Comparison of ENCODE assay signal across 13 cellular contexts in genomic region chr4:16496501-16496900, GRCh38.
DNase-seq lines count a peak whose midpoint lies in the region; ATAC-seq and TF ChIP-seq lines count a peak whose summit lies in the region.
"Had no signal": no experiment of that assay in that cellular context is flagged by ENCODE, and none has a peak within 500 bp of the region (broad histone marks: within the 10 kb centered on the region; RNA-seq: fewer than 3 reads in every experiment).

No MANE protein-coding gene starts in this region.

- no TSS peak for BruUV-seq in IMR-90 (replicated peaks; lab: Mats Ljungman, UMichigan)

- no peaks in the 10 kb centered on the region for H3K79me1 ChIP-seq in IMR-90 (ENCODE audit: low read depth in 1 of 2, low read length in 2 of 2)

- H4K91ac ChIP-seq in IMR-90 (ENCODE audit: insufficient read depth, low read depth, low read length), result no peak overlapping the region

- TF ChIP-seq CTCF in AG09309 (IDR thresholded peaks at IDR 0.05; ENCODE audit: control insufficient read depth, insufficient read depth, low read depth, low read length, missing control alignments), result peak; percentile 29
- TF ChIP-seq CTCF in IMR-90 (conservative IDR thresholded peaks at IDR 0.05; ENCODE audit: low read depth, low read length), result no peak
- TF ChIP-seq CTCF in cardiac fibroblast (IDR thresholded peaks at IDR 0.05; ENCODE audit: low read depth, low read length), result no peak
- TF ChIP-seq CTCF in body of pancreas (IDR thresholded peaks at IDR 0.05), result no peak
- no peak for TF ChIP-seq CTCF in left lung (IDR thresholded peaks at IDR 0.05)

- no peaks in the 10 kb centered on the region for H3K9me1 ChIP-seq in IMR-90 (ENCODE audit: insufficient read depth, low read length)

- H3K9me3 ChIP-seq in IMR-90 (ENCODE audit: control insufficient read depth, insufficient read depth, low read length) (peaks cover 4% of the 10 kb centered on the region; the same call in 1 of the 2 replicates), body of pancreas (peaks cover 0 to 9% (median 0%) of the 10 kb centered on the region in 3 donors), left lung (peaks cover 0 to 9% of the 10 kb centered on the region in 2 donors)

- in situ Hi-C loops in IMR-90 (cut with MboI; ENCODE audit: low sequenced_read_pairs), result no loop called here

- H4K8ac ChIP-seq in IMR-90 (ENCODE audit: low read depth in 2 of 2, low read length in 2 of 2), result no peak overlapping the region

- no peak overlapping the region for H2AK9ac ChIP-seq in IMR-90 (replicated peaks; ENCODE audit: low read depth, low read length, poor library complexity)

- H3K27me3 ChIP-seq in IMR-90 (ENCODE audit: control insufficient read depth, insufficient read depth, low read length), result no peaks in the 10 kb centered on the region
- H3K27me3 ChIP-seq in body of pancreas, result no peaks in the 10 kb centered on the region
- H3K27me3 ChIP-seq in left lung, result no peaks in the 10 kb centered on the region
- H3K27me3 ChIP-seq: BLaER1 treated with 17β-estradiol and CSF1 and Interleukin-3, amounts not matched to agents 10 nM and 100 nM had no signal

- no peaks in the 10 kb centered on the region for H4K20me1 ChIP-seq in IMR-90 (ENCODE audit: insufficient read depth, low read length)
- H4K20me1 ChIP-seq: BLaER1 treated with 17β-estradiol and CSF1 and Interleukin-3, amounts not matched to agents 10 nM and 100 nM had no signal

- H3K4me2 ChIP-seq in IMR-90 (ENCODE audit: low read depth, low read length), result no peak overlapping the region
- H3K4me2 ChIP-seq: BLaER1 treated with 17β-estradiol and CSF1 and Interleukin-3, amounts not matched to agents 10 nM and 100 nM had no signal

- no peaks in the 10 kb centered on the region; the same call in 1 of the 2 replicates for H3K36me3 ChIP-seq in IMR-90 (ENCODE audit: control insufficient read depth, insufficient read depth, low read length)
- H3K36me3 ChIP-seq in body of pancreas (replicated peaks in 1 of 2; ENCODE audit: insufficient read depth in 1 of 2, low read depth in 2 of 2), result no peaks in the 10 kb centered on the region
- no peaks in the 10 kb centered on the region for H3K36me3 ChIP-seq in left lung
- H3K36me3 ChIP-seq: BLaER1 treated with 17β-estradiol and CSF1 and Interleukin-3, amounts not matched to agents 10 nM and 100 nM had no signal

- H2BK120ac ChIP-seq in IMR-90 (ENCODE audit: low read depth, low read length), result no peak overlapping the region

- no peak overlapping the region for H3K9ac ChIP-seq in IMR-90 (ENCODE audit: low read depth, low read length)
- H3K9ac ChIP-seq: BLaER1 treated with 17β-estradiol and CSF1 and Interleukin-3, amounts not matched to agents 10 nM and 100 nM had no signal

- DNase-seq in AG09309 (ENCODE audit: low read depth) (peak; percentile 55), IMR-90 (peak; percentile 67), cardiac fibroblast (ENCODE audit: low read depth in 2 of 2) (peak; percentile 55 to 69), lung microvascular endothelial cell (ENCODE audit: low read depth in 2 of 2) (peak; percentile 47 to 63), body of pancreas (no peak), pons (ENCODE audit: low spot score) (no peak), left lung (no peak)
- DNase-seq in stimulated activated CD4-positive, alpha-beta T cell treated with anti-CD3 and anti-CD28 coated beads, Interleukin-1b, Interleukin-23, amount 100 ng/mL, for 48 hours, result no peak
- DNase-seq: activated CD4-positive, alpha-beta T cell treated with anti-CD3 and anti-CD28 coated beads, Interleukin-2, amount 10 ng/mL, durations not matched to agents 24 days and 14 days; NCI-H2081; right cardiac atrium had no signal

- intact Hi-C loops in IMR-90 (cut with micrococcal nuclease) (no loop called here), body of pancreas (cut with DNase I) (no loop called here), left lung (cut with DNase I) (no loop called here)

- H3K56ac ChIP-seq in IMR-90 (ENCODE audit: extremely low read depth, insufficient read depth, low read length), result no peak overlapping the region

- no peak overlapping the region for H3K4ac ChIP-seq in IMR-90 (ENCODE audit: low read depth, low read length)

- CTCF ChIA-PET in IMR-90 (lab: Yijun Ruan, JAX), result no interaction called here

- TF ChIP-seq POLR2A in IMR-90 (IDR thresholded peaks at IDR 0.05; ENCODE audit: low read depth, low read length) (no peak), body of pancreas (IDR thresholded peaks at IDR 0.05) (no peak)

- H3K4me1 ChIP-seq in IMR-90 (ENCODE audit: control insufficient read depth, insufficient read depth, low read length) (no peaks in the 10 kb centered on the region), body of pancreas (no peaks in the 10 kb centered on the region), left lung (no peaks in the 10 kb centered on the region)
- H3K4me1 ChIP-seq: BLaER1 treated with 17β-estradiol and CSF1 and Interleukin-3, amounts not matched to agents 10 nM and 100 nM had no signal

- no peak overlapping the region for H3K23ac ChIP-seq in IMR-90 (ENCODE audit: low read depth, low read length)

- no peak overlapping the region for H2BK20ac ChIP-seq in IMR-90 (ENCODE audit: low read depth, low read length)

- H3K4me3 ChIP-seq in AG09309 (ENCODE audit: control insufficient read depth, low read depth, low read length), result no peak overlapping the region
- H3K4me3 ChIP-seq in IMR-90 (ENCODE audit: insufficient read depth, low read depth, low read length), result no peak overlapping the region
- H3K4me3 ChIP-seq in cardiac fibroblast (replicated peaks in 1 of 2; ENCODE audit: low read depth in 2 of 2, low read length in 2 of 2), result no peak overlapping the region
- no peak overlapping the region for H3K4me3 ChIP-seq in body of pancreas
- no peak overlapping the region for H3K4me3 ChIP-seq in left lung
- H3K4me3 ChIP-seq: BLaER1 treated with 17β-estradiol and CSF1 and Interleukin-3, amounts not matched to agents 10 nM and 100 nM; K562 had no signal

- H2BK15ac ChIP-seq in IMR-90 (ENCODE audit: low read depth, low read length), result no peak overlapping the region

- no peak overlapping the region for H2AFZ ChIP-seq in IMR-90 (replicated peaks; ENCODE audit: low read length, poor library complexity)

- no peak overlapping the region for H3K18ac ChIP-seq in IMR-90 (ENCODE audit: low read depth, low read length)

- H2AK5ac ChIP-seq in IMR-90 (ENCODE audit: low read depth, low read length), result no peak overlapping the region

- ATAC-seq in IMR-90 (ENCODE audit: low read depth) (peak; percentile 83; the same call in 1 of the 2 replicates), body of pancreas (no peak), left lung (no peak)
- ATAC-seq: K562 had no signal

- H3K27ac ChIP-seq in IMR-90 (ENCODE audit: insufficient read depth, low read length), result no peak overlapping the region
- H3K27ac ChIP-seq in body of pancreas, result no peak overlapping the region
- H3K27ac ChIP-seq in left lung, result no peak overlapping the region
- H3K27ac ChIP-seq: BLaER1 treated with 17β-estradiol and CSF1 and Interleukin-3, amounts not matched to agents 10 nM and 100 nM had no signal

- H4K5ac ChIP-seq in IMR-90 (ENCODE audit: low read depth, low read length), result no peak overlapping the region

- POLR2A ChIA-PET in IMR-90 (lab: Charles Lee; ENCODE audit: unreplicated experiment), result no interaction called here

- no CpG with 5 or more reads among the region's 3 CpGs for WGBS in IMR-90 (ENCODE audit: extremely low coverage in 2 of 2, insufficient read length in 1 of 2), 2 experiments
- WGBS in body of pancreas, 2 donors, result 76 to 79% methylated on average over 3 of the region's 3 CpGs

- no peak for TF ChIP-seq RAD21 in IMR-90 (IDR thresholded peaks at IDR 0.05; ENCODE audit: low read length)

- no peak overlapping the region for H2BK5ac ChIP-seq in IMR-90 (ENCODE audit: low read depth, low read length, poor library complexity, severe bottlenecking)

- dilution Hi-C loops in IMR-90 (cut with HindIII; ENCODE audit: low sequenced_read_pairs, unreplicated experiment), result no loop called here

- H3K14ac ChIP-seq in IMR-90 (replicated peaks; ENCODE audit: low read depth, low read length), result no peak overlapping the region

TF ChIP-seq in IMR-90, 13 proteins besides CTCF, POLR2A, EP300 and RAD21:
- TF ChIP-seq CEBPB (IDR thresholded peaks at IDR 0.05; ENCODE audit: low read depth, low read length) (peak; percentile 13; the same call in 1 of the 2 replicates), NFE2L2 (IDR thresholded peaks at IDR 0.05; ENCODE audit: low read depth, low read length) (no peak), BHLHE40 (IDR thresholded peaks at IDR 0.05; ENCODE audit: low read depth, low read length) (no peak), RFX5 (IDR thresholded peaks at IDR 0.05; ENCODE audit: low read depth, low read length) (peak; percentile 93), CHD1 (IDR thresholded peaks at IDR 0.05; ENCODE audit: low read depth, low read length) (no peak), MXI1 (IDR thresholded peaks at IDR 0.05; ENCODE audit: borderline replicate concordance, low read depth, low read length) (no peak)

Comparison
In these comparisons a context has a peak if more than half of its experiments do, and no peak if none do; other contexts are left out.
1. DNase-seq: peak in AG09309 (single experiment), IMR-90 (single experiment), cardiac fibroblast (2 of 2) and lung microvascular endothelial cell (2 of 2); none in stimulated activated CD4-positive, alpha-beta T cell treated with anti-CD3 and anti-CD28 coated beads, Interleukin-1b, Interleukin-23, amount 100 ng/mL, for 48 hours (single experiment), body of pancreas (0 of 4), pons (single experiment) and left lung (0 of 2).